ENCODE assay signal across 12 cellular contexts in genomic region chr4:168636506-168637176, GRCh38.
DNase-seq lines count a peak whose midpoint lies in the region; ATAC-seq and TF ChIP-seq lines count a peak whose summit lies in the region.
"Had no signal": no experiment of that assay in that cellular context is flagged by ENCODE, and none has a peak within 500 bp of the region (broad histone marks: within the 10 kb centered on the region; RNA-seq: fewer than 3 reads in every experiment).

No MANE protein-coding gene starts in this region.

- H3K4me3 ChIP-seq in AG09309 (ENCODE audit: control insufficient read depth, low read depth, low read length), result peak overlapping the region; percentile 4; the same call in 1 of the 2 replicates
- H3K4me3 ChIP-seq in cardiac muscle cell, result no peak overlapping the region
- H3K4me3 ChIP-seq in prostate gland, result no peak overlapping the region
- H3K4me3 ChIP-seq: BLaER1 treated with 17β-estradiol and CSF1 and Interleukin-3, amounts not matched to agents 10 nM and 100 nM had no signal

- ATAC-seq in HG03354 (IDR thresholded peaks at IDR 0.05; ENCODE audit: poor library complexity, severe bottlenecking, unreplicated experiment), result no peak
- no peak for ATAC-seq in HG02678 (IDR thresholded peaks at IDR 0.05; ENCODE audit: unreplicated experiment)

- CTCF ChIA-PET in activated naive CD4-positive, alpha-beta T cell treated with anti-CD3 and anti-CD28 coated beads, Interleukin-2, amount 10 ng/mL, durations not matched to agents 7 days and 5 days (lab: Charles Lee), result no interaction called here

- no peak overlapping the region for H3K27ac Mint-ChIP-seq in activated naive CD4-positive, alpha-beta T cell treated with anti-CD3 and anti-CD28 coated beads, Interleukin-2, amount 10 ng/mL, durations not matched to agents 7 days and 5 days
- H3K27ac Mint-ChIP-seq: T-helper 1 cell treated with Interleukin-12 subunit alpha and Interleukin-12 subunit beta and Interleukin-4 antibody, amounts not matched to agents 30 μg/mL and 1 μg/mL, for 36 hours had no signal

- intact Hi-C loops in prostate gland (cut with DNase I), result no loop called here

- WGBS in prostate gland, result 59% methylated on average over 3 of the region's 3 CpGs

- TF ChIP-seq CTCF in AG09309 (IDR thresholded peaks at IDR 0.05; ENCODE audit: control insufficient read depth, insufficient read depth, low read depth, low read length, missing control alignments), result no peak
- no peak for TF ChIP-seq CTCF in cardiac muscle cell (IDR thresholded peaks at IDR 0.05; ENCODE audit: low read depth, low read length)
- no peak for TF ChIP-seq CTCF in prostate gland (IDR thresholded peaks at IDR 0.05)

- H3K27me3 ChIP-seq in cardiac muscle cell (no peaks in the 10 kb centered on the region), prostate gland (replicated peaks; ENCODE audit: insufficient read depth) (no peaks in the 10 kb centered on the region)

- no peaks in the 10 kb centered on the region for H3K36me3 ChIP-seq in cardiac muscle cell
- no peaks in the 10 kb centered on the region for H3K36me3 ChIP-seq in prostate gland
- H3K36me3 ChIP-seq: BLaER1 treated with 17β-estradiol and CSF1 and Interleukin-3, amounts not matched to agents 10 nM and 100 nM had no signal

- no peaks in the 10 kb centered on the region for H3K4me1 Mint-ChIP-seq in activated naive CD4-positive, alpha-beta T cell treated with anti-CD3 and anti-CD28 coated beads, Interleukin-2, amount 10 ng/mL, durations not matched to agents 7 days and 5 days

- H3K27ac ChIP-seq in cardiac muscle cell (peak overlapping the region; percentile 32), prostate gland (peak overlapping the region; percentile 5 to 37)
- H3K27ac ChIP-seq: BLaER1 treated with 17β-estradiol and CSF1 and Interleukin-3, amounts not matched to agents 10 nM and 100 nM had no signal

- peaks cover 43% of the 10 kb centered on the region for H3K27me3 Mint-ChIP-seq in activated naive CD4-positive, alpha-beta T cell treated with anti-CD3 and anti-CD28 coated beads, Interleukin-2, amount 10 ng/mL, durations not matched to agents 7 days and 5 days

- TF ChIP-seq POLR2A in prostate gland (IDR thresholded peaks at IDR 0.05), result no peak

- H3K9me3 ChIP-seq in cardiac muscle cell (ENCODE audit: low read depth), result no peaks in the 10 kb centered on the region
- no peaks in the 10 kb centered on the region for H3K9me3 ChIP-seq in prostate gland
- H3K9me3 ChIP-seq: BLaER1 treated with 17β-estradiol and CSF1 and Interleukin-3, amounts not matched to agents 10 nM and 100 nM had no signal

- H3K4me1 ChIP-seq in cardiac muscle cell (ENCODE audit: low read depth) (peaks cover 34% of the 10 kb centered on the region), prostate gland (replicated peaks) (no peaks in the 10 kb centered on the region)

- no peak for DNase-seq in AG09309 (ENCODE audit: low read depth)
- DNase-seq in amniotic epithelial cell (ENCODE audit: low read depth), result peak; percentile 75
- DNase-seq in cardiac muscle cell (ENCODE audit: low read depth in 1 of 2, low spot score in 1 of 2), result peak in 1 of 2 donors; percentile 81
- DNase-seq in prostate gland (ENCODE audit: low spot score), result no peak
- DNase-seq in activated naive CD4-positive, alpha-beta T cell treated with anti-CD3 and anti-CD28 coated beads, Interleukin-2, amount 10 ng/mL, durations not matched to agents 7 days and 5 days, result no peak
- no peak for DNase-seq in activated CD4-positive, alpha-beta T cell treated with anti-CD3 and anti-CD28 coated beads for 48 hours
- DNase-seq: activated CD8-positive, alpha-beta memory T cell treated with anti-CD3 and anti-CD28 coated beads, Interleukin-2, amount 50 U/mL, for 48 hours; cortex of kidney had no signal

- no peaks in the 10 kb centered on the region for H3K36me3 Mint-ChIP-seq in activated naive CD4-positive, alpha-beta T cell treated with anti-CD3 and anti-CD28 coated beads, Interleukin-2, amount 10 ng/mL, durations not matched to agents 7 days and 5 days

- H3K4me3 Mint-ChIP-seq in activated naive CD4-positive, alpha-beta T cell treated with anti-CD3 and anti-CD28 coated beads, Interleukin-2, amount 10 ng/mL, durations not matched to agents 7 days and 5 days, result no peak overlapping the region
- H3K4me3 Mint-ChIP-seq: T-helper 1 cell treated with Interleukin-12 subunit alpha and Interleukin-12 subunit beta and Interleukin-4 antibody, amounts not matched to agents 30 μg/mL and 1 μg/mL, for 36 hours had no signal

- H3K9me3 Mint-ChIP-seq in activated naive CD4-positive, alpha-beta T cell treated with anti-CD3 and anti-CD28 coated beads, Interleukin-2, amount 10 ng/mL, durations not matched to agents 7 days and 5 days, result no peaks in the 10 kb centered on the region
- H3K9me3 Mint-ChIP-seq: T-helper 1 cell treated with Interleukin-12 subunit alpha and Interleukin-12 subunit beta and Interleukin-4 antibody, amounts not matched to agents 30 μg/mL and 1 μg/mL, for 36 hours had no signal
